In the genomic region with DNA sequence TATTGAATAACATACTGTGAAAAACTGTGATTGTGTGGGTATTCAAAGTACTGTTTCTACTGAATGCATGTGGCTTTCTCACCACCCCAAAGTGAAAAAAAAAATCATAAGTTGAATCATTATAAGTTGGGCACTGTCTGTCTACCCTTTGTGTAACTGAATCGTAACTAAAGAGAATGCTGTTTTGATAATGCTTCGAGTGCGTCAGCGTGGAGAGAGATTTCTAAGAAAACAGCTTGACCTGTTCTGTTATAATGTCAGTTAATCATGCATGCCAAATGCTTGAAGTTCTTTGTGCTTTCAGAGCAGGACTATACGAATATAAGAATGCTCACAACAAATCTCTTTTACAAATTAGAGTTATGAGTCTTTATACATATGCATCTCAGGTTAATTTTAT, we compare ENCODE assay signal across 21 cellular contexts.
"Had no signal": no experiment of that assay in that cellular context is flagged by ENCODE, and none has a peak within 500 bp of the region (broad histone marks: within the 10 kb centered on the region; RNA-seq: fewer than 3 reads in every experiment).

No MANE protein-coding gene starts in this region.

- H3K27me3 ChIP-seq: right lobe of liver, suprapubic skin, uterus had no signal

- H3K27ac ChIP-seq: pancreas, right lobe of liver, suprapubic skin, uterus, VCaP had no signal

- ATAC-seq: activated CD4-positive, CD25-positive, alpha-beta regulatory T cell treated with anti-CD3 and anti-CD28 coated beads, Interleukin-2, amount 50 U/mL, for 24 hours; pancreas; right lobe of liver; stimulated activated effector memory CD8-positive, alpha-beta T cell treated with anti-CD3 and anti-CD28 coated beads, Interleukin-12 subunit alpha, Interleukin-12 subunit beta, amount 100 ng/mL, for 72 hours; stimulated activated naive CD8-positive, alpha-beta T cell treated with anti-CD3 and anti-CD28 coated beads, Interleukin-15, amount 100 ng/mL, for 72 hours had no signal

- DNase-seq: activated CD4-positive, alpha-beta memory T cell treated with anti-CD3 and anti-CD28 coated beads, Interleukin-2, amount 10 ng/mL, durations not matched to agents 7 days and 5 days; activated CD4-positive, alpha-beta T cell treated with anti-CD3 and anti-CD28 coated beads, Interleukin-2, amount 10 ng/mL, durations not matched to agents 24 days and 14 days; activated effector memory CD4-positive, alpha-beta T cell treated with anti-CD3 and anti-CD28 coated beads, Interleukin-2, amount 50 U/mL, for 16 hours; activated naive CD4-positive, alpha-beta T cell treated with anti-CD3 and anti-CD28 coated beads, Interleukin-2, amount 10 ng/mL, durations not matched to agents 7 days and 5 days; activated T-cell treated with anti-CD3 and anti-CD28 coated beads for 4 hours; caudate nucleus; effector CD8-positive, alpha-beta T cell; erythroblast; head of caudate nucleus; islet precursor cell; pancreas; right lobe of liver; small intestine; stimulated activated CD4-positive, alpha-beta T cell treated with anti-CD3 and anti-CD28 coated beads, Interleukin-2, amount 100 ng/mL, for 24 hours; stimulated activated naive CD8-positive, alpha-beta T cell treated with anti-CD3 and anti-CD28 coated beads, Interleukin-15, amount 100 ng/mL, for 72 hours; trophoblast cell; uterus had no signal

- H3K9me3 ChIP-seq: pancreas, right lobe of liver, suprapubic skin, uterus had no signal

- H3K4me1 ChIP-seq: pancreas, right lobe of liver, suprapubic skin, uterus had no signal

- H3K36me3 ChIP-seq: pancreas, right lobe of liver, suprapubic skin, uterus had no signal

- H3K4me3 ChIP-seq: pancreas, right lobe of liver, suprapubic skin, uterus had no signal
